Comparison of ENCODE assay signal across 1 cellular context in genomic region chr7:142805350-142806020, GRCh38.
A peak's percentile ranks its signal among the peaks of the same experiment; 100 is the strongest.
TF ChIP-seq lines count a peak whose summit lies in the region.

No MANE protein-coding gene starts in this region.

TF ChIP-seq in IMR-90, 13 proteins besides CTCF, POLR2A, EP300 and RAD21:
- TF ChIP-seq RCOR1 (IDR thresholded peaks at IDR 0.05; ENCODE audit: insufficient replicate concordance, low read length) (no peak), CEBPB (IDR thresholded peaks at IDR 0.05; ENCODE audit: low read depth, low read length) (peak; percentile 66), MAFK (IDR thresholded peaks at IDR 0.05; ENCODE audit: low read depth, low read length) (no peak)
